Comparison of ENCODE assay signal across 1 cellular context in genomic region chr2:227153766-227154486, GRCh38.
TF ChIP-seq lines count a peak whose summit lies in the region.

No MANE protein-coding gene starts in this region.

TF ChIP-seq in WTC11, 78 proteins besides CTCF, POLR2A, EP300 and RAD21 (continued from another document):
- no peak for TF ChIP-seq MLX (CRISPR knock-in tag; IDR thresholded peaks at IDR 0.05)
- TF ChIP-seq TEAD1 (CRISPR knock-in tag; IDR thresholded peaks at IDR 0.05), result no peak
- no peak for TF ChIP-seq STAT6 (CRISPR knock-in tag; conservative IDR thresholded peaks at IDR 0.05; ENCODE audit: low read depth)
- TF ChIP-seq ARID4B (CRISPR knock-in tag; IDR thresholded peaks at IDR 0.05; ENCODE audit: borderline replicate concordance), result no peak
- no peak for TF ChIP-seq PRRX2 (CRISPR knock-in tag; IDR thresholded peaks at IDR 0.05)
- TF ChIP-seq MXD4 (CRISPR knock-in tag; IDR thresholded peaks at IDR 0.05; ENCODE audit: borderline replicate concordance), result no peak
- TF ChIP-seq ZNF232 (CRISPR knock-in tag; IDR thresholded peaks at IDR 0.05), result no peak
- no peak for TF ChIP-seq ATF1 (CRISPR knock-in tag; IDR thresholded peaks at IDR 0.05)
- no peak for TF ChIP-seq ELF4 (CRISPR knock-in tag; IDR thresholded peaks at IDR 0.05; ENCODE audit: low read depth)
- TF ChIP-seq ZNF423 (CRISPR knock-in tag; IDR thresholded peaks at IDR 0.05), result no peak
- TF ChIP-seq NFYB (CRISPR knock-in tag; conservative IDR thresholded peaks at IDR 0.05; ENCODE audit: low read depth), result no peak
- no peak for TF ChIP-seq CREM (CRISPR knock-in tag; IDR thresholded peaks at IDR 0.05)
